ENCODE assay signal across 6 cellular contexts in genomic region chr19:57499332-57499679, GRCh38. TPM values are rescaled to one million over a fixed set of nuclear protein-coding genes. Genes with fewer than 3 reads are reported as not detected.
DNase-seq lines count a peak whose midpoint lies in the region; ATAC-seq and TF ChIP-seq lines count a peak whose summit lies in the region.
"Not testable (repeated sequence)": the region's sequence is repeated elsewhere in the genome, so short reads cannot be mapped to it uniquely, and the experiment has no call there.

No MANE protein-coding gene starts in this region.

- not testable (repeated sequence) for H3K27me3 Mint-ChIP-seq in CD4-positive, alpha-beta T cell; activated T-cell treated with anti-CD3 and anti-CD28 coated beads, Interleukin-2, amount 50 U/mL, for 24 hours; central memory CD8-positive, alpha-beta T cell; naive B cell

- H3K27ac ChIP-seq in CD4-positive, alpha-beta T cell (ENCODE audit: low read depth, low read length); Karpas-422 (ENCODE audit: low read length); smooth muscle cell (ENCODE audit: low read depth): not testable (repeated sequence)

- not testable (repeated sequence) for TF ChIP-seq CTCF in CD4-positive, alpha-beta T cell (IDR thresholded peaks at IDR 0.05); smooth muscle cell (IDR thresholded peaks at IDR 0.05; ENCODE audit: borderline replicate concordance, insufficient read depth, poor library complexity, severe bottlenecking)

- H3K9me3 ChIP-seq in CD4-positive, alpha-beta T cell (ENCODE audit: control insufficient read depth, low read length), result peaks cover 61% of the 10 kb centered on the region
- H3K9me3 ChIP-seq in Karpas-422 (ENCODE audit: low read length), result peaks cover 63% of the 10 kb centered on the region
- not testable (repeated sequence) for H3K9me3 ChIP-seq in smooth muscle cell (replicated peaks; ENCODE audit: low read depth)

- intact Hi-C loops in CD4-positive, alpha-beta T cell (cut with DNase I, micrococcal nuclease), result loop anchor here (1.0 to 2.0 kb wide), 3 partner anchors 22 to 59 kb away; partner anchors contain the start of genes ZNF772 (in 2 of the 2), ZNF549 (in 1 of the 2) and ZNF550 (in 1 of the 2)

- H3F3A ChIP-seq in smooth muscle cell (ENCODE audit: low read depth), result not testable (repeated sequence)

- DNase-seq in CD4-positive, alpha-beta T cell; Karpas-422; activated T-cell treated with anti-CD3 and anti-CD28 coated beads, Interleukin-2, amount 50 U/mL, for 24 hours; central memory CD8-positive, alpha-beta T cell (ENCODE audit: low spot score in 2 of 2); naive B cell; smooth muscle cell (lab: John Stamatoyannopoulos, UW; ENCODE audit: unreplicated experiment): not testable (repeated sequence)

- H3K36me3 ChIP-seq in Karpas-422 (ENCODE audit: insufficient read depth, low read length), result peaks cover 34% of the 10 kb centered on the region
- H3K36me3 ChIP-seq in smooth muscle cell (ENCODE audit: low read depth), result not testable (repeated sequence)

- H3K27ac Mint-ChIP-seq in CD4-positive, alpha-beta T cell, result peak overlapping the region; percentile 60
- H3K27ac Mint-ChIP-seq in activated T-cell treated with anti-CD3 and anti-CD28 coated beads, Interleukin-2, amount 50 U/mL, for 24 hours, result peak overlapping the region; percentile 82
- H3K27ac Mint-ChIP-seq in central memory CD8-positive, alpha-beta T cell (ENCODE audit: low read depth), result peak overlapping the region; percentile 85
- H3K27ac Mint-ChIP-seq in naive B cell, result peak overlapping the region in 5 of 6 donors; percentile 70 to 94 (median 93)

- H3K4me1 Mint-ChIP-seq in CD4-positive, alpha-beta T cell (ENCODE audit: low read depth), result peaks cover 30% of the 10 kb centered on the region
- H3K4me1 Mint-ChIP-seq in activated T-cell treated with anti-CD3 and anti-CD28 coated beads, Interleukin-2, amount 50 U/mL, for 24 hours (ENCODE audit: low read depth), result peaks cover 26% of the 10 kb centered on the region
- H3K4me1 Mint-ChIP-seq in central memory CD8-positive, alpha-beta T cell, result peaks cover 39% of the 10 kb centered on the region
- H3K4me1 Mint-ChIP-seq in naive B cell, result peaks cover 26 to 43% (median 33%) of the 10 kb centered on the region in 3 donors

- H3K4me3 ChIP-seq in Karpas-422 (ENCODE audit: low read length) (peak overlapping the region; percentile 83), smooth muscle cell (peak overlapping the region; percentile 84)

- peak overlapping the region; percentile 85 for H3K4me3 Mint-ChIP-seq in CD4-positive, alpha-beta T cell
- peak overlapping the region; percentile 83 for H3K4me3 Mint-ChIP-seq in activated T-cell treated with anti-CD3 and anti-CD28 coated beads, Interleukin-2, amount 50 U/mL, for 24 hours
- peak overlapping the region; percentile 46 for H3K4me3 Mint-ChIP-seq in central memory CD8-positive, alpha-beta T cell
- peak overlapping the region; percentile 62 to 94 (median 83) for H3K4me3 Mint-ChIP-seq in naive B cell

- not testable (repeated sequence) for H4K20me1 ChIP-seq in Karpas-422 (ENCODE audit: insufficient read depth, low read depth, low read length); smooth muscle cell (ENCODE audit: low read depth)

- H3K36me3 Mint-ChIP-seq in CD4-positive, alpha-beta T cell (ENCODE audit: low read depth), result peaks cover 76% of the 10 kb centered on the region
- peaks cover 74% of the 10 kb centered on the region for H3K36me3 Mint-ChIP-seq in activated T-cell treated with anti-CD3 and anti-CD28 coated beads, Interleukin-2, amount 50 U/mL, for 24 hours (ENCODE audit: low read depth)
- H3K36me3 Mint-ChIP-seq in central memory CD8-positive, alpha-beta T cell (ENCODE audit: insufficient read depth), result peaks cover 19% of the 10 kb centered on the region
- peaks cover 37 to 39% of the 10 kb centered on the region in 2 donors for H3K36me3 Mint-ChIP-seq in naive B cell

- POLR2A ChIA-PET in CD4-positive, alpha-beta T cell (lab: Charles Lee), result interaction anchor here (0.6 to 1.9 kb wide), 9 partner anchors 12 to 320 kb away, joined by 3 to 10 read pairs (median 4); partner anchors contain the start of genes ZNF416, ZNF419, ZNF548 and ZNF549

- peaks cover 20% of the 10 kb centered on the region for H3K9me3 Mint-ChIP-seq in CD4-positive, alpha-beta T cell
- H3K9me3 Mint-ChIP-seq in activated T-cell treated with anti-CD3 and anti-CD28 coated beads, Interleukin-2, amount 50 U/mL, for 24 hours, result peaks cover 65% of the 10 kb centered on the region
- peaks cover 31% of the 10 kb centered on the region for H3K9me3 Mint-ChIP-seq in central memory CD8-positive, alpha-beta T cell
- H3K9me3 Mint-ChIP-seq in naive B cell, result peaks cover 2 to 28% (median 12%) of the 10 kb centered on the region in 7 donors

- not testable (repeated sequence) for H3K27me3 ChIP-seq in CD4-positive, alpha-beta T cell (ENCODE audit: control insufficient read depth, insufficient read depth, low read length); Karpas-422 (ENCODE audit: low read length); smooth muscle cell (ENCODE audit: low read depth)

- 0 out of 2 replicates have a peak overlapping the region, but pooled peaks have one; percentile 30 for H2AFZ ChIP-seq in Karpas-422 (ENCODE audit: low read length)
- not testable (repeated sequence) for H2AFZ ChIP-seq in smooth muscle cell (ENCODE audit: low read depth)

- H3K9ac ChIP-seq in Karpas-422 (ENCODE audit: low read length); smooth muscle cell (ENCODE audit: low read depth): not testable (repeated sequence)

- not testable (repeated sequence) for ATAC-seq in CD4-positive, alpha-beta T cell (ENCODE audit: poor library complexity); central memory CD8-positive, alpha-beta T cell (replicated peaks; ENCODE audit: extremely low read depth, poor library complexity, severe bottlenecking); naive B cell (ENCODE audit: low read depth in 2 of 2)

- not testable (repeated sequence) for H3K9me2 ChIP-seq in Karpas-422 (replicated peaks; ENCODE audit: insufficient read depth, low read length)

- not testable (repeated sequence) for H3K4me1 ChIP-seq in Karpas-422 (ENCODE audit: low read length); smooth muscle cell (ENCODE audit: low read depth)

- H3K4me2 ChIP-seq in Karpas-422 (ENCODE audit: low read depth, low read length, poor library complexity, severe bottlenecking) (peak overlapping the region; percentile 74), smooth muscle cell (peak overlapping the region; percentile 83)

- CTCF ChIA-PET in CD4-positive, alpha-beta T cell (lab: Charles Lee), result interaction anchor here (0.9 to 1.4 kb wide), 2 partner anchors 22 to 28 kb away, joined by 3 read pairs; partner anchors contain the start of genes ZNF549 and ZNF772

- H3K79me2 ChIP-seq in Karpas-422 (ENCODE audit: low read length) (peaks cover 36% of the 10 kb centered on the region), smooth muscle cell (ENCODE audit: low read depth) (peaks cover 29% of the 10 kb centered on the region)

RNA-seq across cellular contexts. Expression of gene ZNF773, which starts 0.4 kb away (rescaled TPM):
- 10 to 100 TPM; 20.3 to 22.3 TPM for total RNA-seq in CD4-positive, alpha-beta T cell
- total RNA-seq in Karpas-422 (2014; rRNA removed; shearing (Covaris generic); ENCODE audit: low replicate concordance), result 19.4 and 25.2 TPM in 2 replicates
- polyA plus RNA-seq in naive B cell (ENCODE audit: low read depth in 6 of 6) (10 to 100 TPM; 10.1 to 25.5 (median 13.1) TPM), smooth muscle cell (7.3 and 9.6 TPM in 2 replicates)
- total RNA-seq in smooth muscle cell, result 7.9 and 17.2 TPM in 2 replicates

RNA-seq across cellular contexts. Expression of gene ZNF419, which starts 11.8 kb away (rescaled TPM):
- total RNA-seq in CD4-positive, alpha-beta T cell, result 1 to 10 TPM; 8.3 to 9.2 TPM
- 4.2 and 5.1 TPM in 2 replicates for total RNA-seq in Karpas-422 (2014; rRNA removed; shearing (Covaris generic); ENCODE audit: low replicate concordance)
- polyA plus RNA-seq in naive B cell (ENCODE audit: low read depth in 6 of 6), result 10 to 100 TPM in 4 of 6 donors, 1 to 10 TPM in 2; 7.0 to 15.7 (median 12.1) TPM
- 11.5 and 20.5 TPM in 2 replicates for total RNA-seq in smooth muscle cell
- polyA plus RNA-seq in smooth muscle cell, result 9.4 and 9.8 TPM in 2 replicates

RNA-seq across cellular contexts. Expression of gene ZNF772, which starts 21.9 kb away (rescaled TPM):
- 1 to 10 TPM; 2.5 to 3.2 TPM for total RNA-seq in CD4-positive, alpha-beta T cell
- 0.45 and 4.6 TPM in 2 replicates for total RNA-seq in Karpas-422 (2014; rRNA removed; shearing (Covaris generic); ENCODE audit: low replicate concordance)
- polyA plus RNA-seq in naive B cell (ENCODE audit: low read depth in 6 of 6), result 1 to 10 TPM; 4.3 to 9.7 (median 6.8) TPM
- total RNA-seq in smooth muscle cell, result 8.2 and 11.2 TPM in 2 replicates
- polyA plus RNA-seq in smooth muscle cell, result 1.4 and 2.1 TPM in 2 replicates

RNA-seq across cellular contexts. Expression of gene ZNF549, which starts 27.9 kb away (rescaled TPM):
- 10 to 100 TPM; 10.1 to 11.1 TPM for total RNA-seq in CD4-positive, alpha-beta T cell
- total RNA-seq in Karpas-422 (2014; rRNA removed; shearing (Covaris generic); ENCODE audit: low replicate concordance), result 6.7 and 9.8 TPM in 2 replicates
- polyA plus RNA-seq in naive B cell (ENCODE audit: low read depth in 6 of 6) (10 to 100 TPM in 3 of 6 donors, 1 to 10 TPM in 3; 3.3 to 14.2 (median 9.5) TPM), smooth muscle cell (4.4 and 4.7 TPM in 2 replicates)
- 7.0 TPM in 2 replicates for total RNA-seq in smooth muscle cell

RNA-seq across cellular contexts. Expression of gene VN1R1, which starts 42.4 kb away (rescaled TPM):
- under 1 TPM; 0.11 to 0.16 TPM for total RNA-seq in CD4-positive, alpha-beta T cell
- total RNA-seq in Karpas-422 (2014; rRNA removed; shearing (Covaris generic); ENCODE audit: low replicate concordance), result not detected in 2 replicates
- polyA plus RNA-seq in naive B cell (ENCODE audit: low read depth in 6 of 6) (1 to 10 TPM in 2 of 6 donors, under 1 TPM in 4; 0.39 to 1.4 (median 0.88) TPM), smooth muscle cell (0.50 TPM in 1 of 2 replicates, not detected in the other)
- 0.45 and 0.67 TPM in 2 replicates for total RNA-seq in smooth muscle cell
